16 cellular contexts compared by ENCODE assay signal in the genomic region with DNA sequence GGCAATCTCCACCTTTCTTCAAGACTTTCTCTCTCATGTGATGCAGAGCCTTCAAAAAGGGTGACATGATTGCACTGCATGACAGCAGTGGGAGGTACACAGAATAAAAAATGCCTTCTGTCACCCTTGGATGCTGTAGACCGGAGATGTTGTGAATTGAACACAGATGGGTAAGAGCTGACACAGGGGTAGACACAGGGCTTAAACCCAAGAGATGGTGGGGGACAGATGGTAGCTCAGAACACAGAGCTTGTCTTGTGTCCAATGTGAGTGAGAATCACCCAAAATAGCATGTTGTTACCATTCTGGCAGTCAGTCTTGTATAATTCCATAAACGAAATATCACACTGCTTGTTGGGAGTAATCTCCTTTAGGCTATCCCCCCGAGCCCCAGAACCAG.
A peak's percentile ranks its signal among the peaks of the same experiment; 100 is the strongest.
DNase-seq lines count a peak whose midpoint lies in the region; ATAC-seq and TF ChIP-seq lines count a peak whose summit lies in the region.
"Had no signal": no experiment of that assay in that cellular context is flagged by ENCODE, and none has a peak within 500 bp of the region (broad histone marks: within the 10 kb centered on the region; RNA-seq: fewer than 3 reads in every experiment).

No MANE protein-coding gene starts in this region.

- H3K27me3 Mint-ChIP-seq in natural killer cell (ENCODE audit: low read depth in 2 of 2) = peaks cover 13 to 25% of the 10 kb centered on the region in 2 donors

- H3K27ac Mint-ChIP-seq in natural killer cell = no peak overlapping the region
- H3K27ac Mint-ChIP-seq: B cell; CD4-positive, CD25-positive, alpha-beta regulatory T cell; CD8-positive, alpha-beta T cell; HFFc6 had no signal

- ATAC-seq in natural killer cell = no peak
- ATAC-seq: CD8-positive, alpha-beta T cell; GM12878 had no signal

- H3K36me3 Mint-ChIP-seq in natural killer cell = no peaks in the 10 kb centered on the region
- H3K36me3 Mint-ChIP-seq: CD4-positive, CD25-positive, alpha-beta regulatory T cell; CD8-positive, alpha-beta T cell had no signal

- H3K4me3 Mint-ChIP-seq in natural killer cell = no peak overlapping the region
- H3K4me3 Mint-ChIP-seq: B cell; CD4-positive, CD25-positive, alpha-beta regulatory T cell; CD8-positive, alpha-beta T cell; HFFc6 had no signal

- H3K9me3 Mint-ChIP-seq in natural killer cell = no peaks in the 10 kb centered on the region
- H3K9me3 Mint-ChIP-seq: CD8-positive, alpha-beta T cell; HFFc6 had no signal

- intact Hi-C loops in natural killer cell (cut with micrococcal nuclease) = no loop called here

- H3K4me1 Mint-ChIP-seq in natural killer cell = no peaks in the 10 kb centered on the region

- in situ Hi-C loops in G401 (cut with HindIII; ENCODE audit: low sequenced_read_pairs) = no loop called here

- peak; percentile 76 for DNase-seq in G401 (ENCODE audit: low spot score)
- peak; percentile 13 for DNase-seq in NCI-H1694 (lab: John Stamatoyannopoulos, UW)
- peak; percentile 18 for DNase-seq in cerebellum (ENCODE audit: low spot score)
- no peak for DNase-seq in NCI-H2081 (lab: John Stamatoyannopoulos, UW)
- DNase-seq in natural killer cell = no peak
- DNase-seq in islet precursor cell = no peak
- DNase-seq: Caco-2; CD4-positive, CD25-positive, alpha-beta regulatory T cell; CD8-positive, alpha-beta T cell; DMS153; DND-41; GDM1; GOT3; HFFc6 had no signal

- TF ChIP-seq CTCF in natural killer cell (IDR thresholded peaks at IDR 0.05) = no peak

Comparison
In these comparisons a context has a peak if more than half of its experiments do, and no peak if none do; other contexts are left out.
1. DNase-seq: peak in G401 (single experiment), NCI-H1694 (single experiment) and cerebellum (single experiment); none in NCI-H2081 (0 of 2), natural killer cell (single experiment) and islet precursor cell (single experiment).